ENCODE assay signal across 27 cellular contexts in the genomic region with DNA sequence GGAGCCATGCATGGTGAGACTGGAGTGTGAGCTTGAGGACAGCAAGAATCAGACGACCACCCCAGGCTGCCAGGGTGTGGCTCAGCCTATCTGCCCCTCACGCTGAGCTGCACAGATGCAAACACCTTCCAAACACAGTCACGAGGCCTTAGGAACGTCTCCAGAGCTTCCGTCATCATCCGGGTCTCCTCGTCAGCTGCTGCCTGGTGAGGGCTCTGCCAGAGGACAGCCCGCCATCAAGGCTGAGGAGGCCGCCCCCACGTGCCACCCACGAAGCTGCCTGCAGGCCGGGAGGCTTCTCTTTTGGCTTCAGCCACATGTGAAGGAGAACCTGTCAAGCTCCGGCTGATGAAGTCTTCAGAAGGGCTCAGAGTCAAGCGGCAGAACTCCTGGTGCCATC.
"Had no signal": no experiment of that assay in that cellular context is flagged by ENCODE, and none has a peak within 500 bp of the region (broad histone marks: within the 10 kb centered on the region; RNA-seq: fewer than 3 reads in every experiment).

No MANE protein-coding gene starts in this region.

- H3K36me3 ChIP-seq: uterus had no signal

- H3K27me3 Mint-ChIP-seq: naive thymus-derived CD8-positive, alpha-beta T cell; progenitor cell of endocrine pancreas; stimulated activated memory B cell treated with anti-CD40 and anti-IgM and Interleukin-4, amounts not matched to agents 10 μg/mL and 1 μg/mL and 100 μg/mL, for 72 hours; stimulated activated naive CD8-positive, alpha-beta T cell treated with anti-CD3 and anti-CD28 coated beads, Interleukin-15, Interleukin-2, amounts not matched to agents 100 ng/mL and 50 ng/mL, for 24 hours had no signal

- H3K9me3 ChIP-seq: neutrophil, pancreas, thoracic aorta, upper lobe of left lung, uterus had no signal

- H3K27ac Mint-ChIP-seq: endodermal cell; progenitor cell of endocrine pancreas; stimulated activated memory B cell treated with anti-CD40 and anti-IgM and Interleukin-4, amounts not matched to agents 10 μg/mL and 1 μg/mL and 100 μg/mL, for 72 hours; stimulated activated naive CD8-positive, alpha-beta T cell treated with anti-CD3 and anti-CD28 coated beads, Interleukin-15, Interleukin-2, amounts not matched to agents 100 ng/mL and 50 ng/mL, for 24 hours had no signal

- DNase-seq: cerebellar nuclear complex; effector CD4-positive, alpha-beta T cell; endodermal cell; foreskin fibroblast; hippocampal formation; left cardiac atrium; left lung; mammary epithelial cell; mesendoderm; spleen; stimulated activated CD4-positive, alpha-beta T cell treated with anti-CD3 and anti-CD28 coated beads, Interleukin-4, amount 100 ng/mL, for 4 hours; uterus had no signal

- H3K27me3 ChIP-seq: dorsolateral prefrontal cortex, gastroesophageal sphincter, heart left ventricle, left lung, neutrophil, pancreas, spleen, tibial nerve, upper lobe of left lung, uterus had no signal

- H3K4me3 ChIP-seq: dorsolateral prefrontal cortex, gastroesophageal sphincter, heart left ventricle, left lung, pancreas, skin epidermis, spleen, thoracic aorta, tibial nerve, upper lobe of left lung, uterus had no signal

- H3K27ac ChIP-seq: epithelial cell of prostate, gastroesophageal sphincter, heart left ventricle, left lung, neutrophil, pancreas, skin epidermis, spleen, thoracic aorta, tibial nerve, upper lobe of left lung, uterus had no signal

- ATAC-seq: esophagus mucosa; gastroesophageal sphincter; heart left ventricle; left cardiac atrium; left lung; naive thymus-derived CD8-positive, alpha-beta T cell; pancreas; stimulated activated memory B cell treated with anti-CD40 and anti-IgM and Interleukin-4, amounts not matched to agents 10 μg/mL and 1 μg/mL and 100 μg/mL, for 72 hours had no signal

- H3K4me1 Mint-ChIP-seq: endodermal cell; stimulated activated memory B cell treated with anti-CD40 and anti-IgM and Interleukin-4, amounts not matched to agents 10 μg/mL and 1 μg/mL and 100 μg/mL, for 72 hours had no signal

- H3K4me3 Mint-ChIP-seq: endodermal cell; naive thymus-derived CD8-positive, alpha-beta T cell; stimulated activated memory B cell treated with anti-CD40 and anti-IgM and Interleukin-4, amounts not matched to agents 10 μg/mL and 1 μg/mL and 100 μg/mL, for 72 hours; stimulated activated naive CD8-positive, alpha-beta T cell treated with anti-CD3 and anti-CD28 coated beads, Interleukin-15, Interleukin-2, amounts not matched to agents 100 ng/mL and 50 ng/mL, for 24 hours had no signal

- H3K4me1 ChIP-seq: gastroesophageal sphincter, heart left ventricle, left lung, pancreas, spleen, tibial nerve, upper lobe of left lung, uterus had no signal
